Comparison of ENCODE assay signal across 26 cellular contexts in genomic region chr3:25380222-25380739, GRCh38. TPM values are rescaled to one million over a fixed set of nuclear protein-coding genes. Genes with fewer than 3 reads are reported as not detected.
DNase-seq lines count a peak whose midpoint lies in the region; ATAC-seq, FAIRE-seq and TF ChIP-seq lines count a peak whose summit lies in the region.
"Had no signal": no experiment of that assay in that cellular context is flagged by ENCODE, and none has a peak within 500 bp of the region (broad histone marks: within the 10 kb centered on the region; RNA-seq: fewer than 3 reads in every experiment).

No MANE protein-coding gene starts in this region.

- peak overlapping the region; percentile 36 for H3K4me3 Mint-ChIP-seq in osteocyte (ENCODE audit: unreplicated experiment)
- H3K4me3 Mint-ChIP-seq: activated naive CD4-positive, alpha-beta T cell treated with anti-CD3 and anti-CD28 coated beads, Interleukin-2, amount 50 U/mL, for 24 hours; naive B cell had no signal

- H3K27ac Mint-ChIP-seq in osteocyte (ENCODE audit: unreplicated experiment): peak overlapping the region; percentile 90
- H3K27ac Mint-ChIP-seq: activated naive CD4-positive, alpha-beta T cell treated with anti-CD3 and anti-CD28 coated beads, Interleukin-2, amount 50 U/mL, for 24 hours; naive B cell had no signal

- no peaks in the 10 kb centered on the region for H3K9me3 Mint-ChIP-seq in osteocyte (ENCODE audit: unreplicated experiment)
- H3K9me3 Mint-ChIP-seq: activated naive CD4-positive, alpha-beta T cell treated with anti-CD3 and anti-CD28 coated beads, Interleukin-2, amount 50 U/mL, for 24 hours had no signal

- no peak for ATAC-seq in A549
- no peak for ATAC-seq in HG02840 (IDR thresholded peaks at IDR 0.05; ENCODE audit: low FRiP score, unreplicated experiment)
- no peak for ATAC-seq in HG02973 (IDR thresholded peaks at IDR 0.05; ENCODE audit: unreplicated experiment)
- ATAC-seq: body of pancreas; HCT116; Right ventricle myocardium inferior; stimulated activated naive CD8-positive, alpha-beta T cell treated with anti-CD3 and anti-CD28 coated beads, Interleukin-15, Interleukin-2, amounts not matched to agents 100 U/mL and 50 U/mL, for 24 hours had no signal

- CTCF ChIA-PET in A549 (lab: Yijun Ruan, JAX): no interaction called here

- 65% methylated on average over 9 of the region's 9 CpGs for WGBS in A549 (ENCODE audit: missing lambda C conversion rate)
- WGBS in adrenal gland, 4 donors: 29 to 49% (median 37%) methylated on average over 9 of the region's 9 CpGs

- no peak for TF ChIP-seq EP300 in A549 (IDR thresholded peaks at IDR 0.05)

- H3K27me3 Mint-ChIP-seq in osteocyte (ENCODE audit: unreplicated experiment): no peaks in the 10 kb centered on the region
- H3K27me3 Mint-ChIP-seq: activated naive CD4-positive, alpha-beta T cell treated with anti-CD3 and anti-CD28 coated beads, Interleukin-2, amount 50 U/mL, for 24 hours had no signal

- H3K9me3 ChIP-seq in A549: no peaks in the 10 kb centered on the region
- H3K9me3 ChIP-seq in adrenal gland (replicated peaks in 1 of 3): no peaks in the 10 kb centered on the region
- H3K9me3 ChIP-seq: BLaER1, body of pancreas, Caco-2, colonic mucosa, transverse colon had no signal

- H3K36me3 ChIP-seq in adrenal gland (replicated peaks in 1 of 2): no peaks in the 10 kb centered on the region
- H3K36me3 ChIP-seq: BLaER1, colonic mucosa, transverse colon had no signal

- peaks cover 24% of the 10 kb centered on the region for H3K4me1 Mint-ChIP-seq in osteocyte (ENCODE audit: unreplicated experiment)
- H3K4me1 Mint-ChIP-seq: activated naive CD4-positive, alpha-beta T cell treated with anti-CD3 and anti-CD28 coated beads, Interleukin-2, amount 50 U/mL, for 24 hours; naive B cell had no signal

- no peak overlapping the region for H3K4me3 ChIP-seq in A549
- no peak overlapping the region for H3K4me3 ChIP-seq in adrenal gland
- H3K4me3 ChIP-seq: BLaER1, body of pancreas, colonic mucosa, transverse colon had no signal

- no peaks in the 10 kb centered on the region for H3K4me1 ChIP-seq in A549
- H3K4me1 ChIP-seq in adrenal gland (replicated peaks in 1 of 2): peaks cover 0 to 6% of the 10 kb centered on the region in 2 donors
- H3K4me1 ChIP-seq: BLaER1, body of pancreas, colonic mucosa, parathyroid adenoma, transverse colon had no signal

- no peak for TF ChIP-seq POLR2A in A549 (IDR thresholded peaks at IDR 0.05; ENCODE audit: low read length)
- TF ChIP-seq POLR2A in adrenal gland (IDR thresholded peaks at IDR 0.05): no peak

- POLR2A ChIA-PET in A549 (lab: Yijun Ruan, JAX): no interaction called here

- no peaks in the 10 kb centered on the region for H3K36me3 Mint-ChIP-seq in osteocyte (ENCODE audit: unreplicated experiment)
- H3K36me3 Mint-ChIP-seq: activated naive CD4-positive, alpha-beta T cell treated with anti-CD3 and anti-CD28 coated beads, Interleukin-2, amount 50 U/mL, for 24 hours; naive B cell had no signal

- no peak overlapping the region for H3K27ac ChIP-seq in A549
- H3K27ac ChIP-seq in adrenal gland: peak overlapping the region in 3 of 5 donors; percentile 1 to 68 (median 19)
- H3K27ac ChIP-seq: BLaER1, body of pancreas, colonic mucosa, parathyroid adenoma, transverse colon had no signal

- no peaks in the 10 kb centered on the region for H3K27me3 ChIP-seq in adrenal gland
- H3K27me3 ChIP-seq: BLaER1, body of pancreas, colonic mucosa, transverse colon had no signal

- no peak overlapping the region for H3K4me2 ChIP-seq in A549
- H3K4me2 ChIP-seq: BLaER1 had no signal

- intact Hi-C loops in adrenal gland (cut with DNase I): no loop called here

- no peak for FAIRE-seq in A549 (lab: Jason Lieb, UNC)
- FAIRE-seq: GM18507, islet of Langerhans, TTC549 had no signal

- DNase-seq in A549 (ENCODE audit: low read depth in 1 of 2, low spot score in 1 of 2) (no peak), adrenal gland (peak; percentile 17 to 74 (median 40)), hepatic stellate cell (ENCODE audit: low spot score) (peak; percentile 9), osteocyte (ENCODE audit: extremely low spot score, unreplicated experiment) (no peak), activated gamma-delta T cell (lab: John Stamatoyannopoulos, UW) (no peak)
- no peak for DNase-seq in activated CD4-positive, alpha-beta T cell treated with anti-CD3 and anti-CD28 coated beads for 4 hours
- DNase-seq: 8988T; body of pancreas; Caco-2; colonic mucosa; naive B cell; NCI-H1417 treated with DMSO at 0.1 percent for 48 hours; stimulated activated CD4-positive, alpha-beta T cell treated with anti-CD3 and anti-CD28 coated beads, Interleukin-2, amount 100 ng/mL, for 48 hours; stimulated activated naive CD8-positive, alpha-beta T cell treated with anti-CD3 and anti-CD28 coated beads, Interleukin-15, Interleukin-2, amounts not matched to agents 100 U/mL and 50 U/mL, for 24 hours; SW 1271; transverse colon had no signal

- TF ChIP-seq RAD21 in A549 (conservative IDR thresholded peaks at IDR 0.05 in 1 of 2, IDR thresholded peaks at IDR 0.05 in 1 of 2): no peak

- no peak for TF ChIP-seq CTCF in A549 (IDR thresholded peaks at IDR 0.05)
- TF ChIP-seq CTCF in adrenal gland (IDR thresholded peaks at IDR 0.05): no peak
- TF ChIP-seq CTCF in osteocyte (IDR thresholded peaks at IDR 0.05): no peak

TF ChIP-seq in A549, 52 proteins besides CTCF, POLR2A, EP300 and RAD21:
- TF ChIP-seq ZC3H11A (IDR thresholded peaks at IDR 0.05) (no peak), CEBPB (IDR thresholded peaks at IDR 0.05) (peak; percentile 42 to 73; a peak in 3 of 4 replicates)

RNA-seq across cellular contexts. Expression of gene RARB, which starts 47.8 kb away (rescaled TPM):
- polyA plus RNA-seq in A549 (2011; rRNA removed) (30.8 and 31.9 TPM in 2 replicates), A549 (2017; fragmentation: RNase III; extraction: RNeasy Plus Mini Kit Qiagen cat#74134 plus additional on column Dnase treatment) (22.3 to 27.4 TPM (median 24.5 TPM) in 3 replicates), adrenal gland (1 to 10 TPM; 1.7 to 8.1 (median 7.7) TPM)
- 7.7 and 10.3 TPM in 2 replicates for polyA plus RNA-seq in A549 (2012; cell fraction: cytosol; rRNA removed)
- polyA plus RNA-seq in A549 (2012; cell fraction: nucleus; rRNA removed): 4.9 and 10.2 TPM in 2 replicates
- 68.1 and 68.7 TPM in 2 replicates for polyA minus RNA-seq in A549 (2011; rRNA and poly(A)+ RNA removed)
- total RNA-seq in adrenal gland (10 to 100 TPM in 5 of 8 donors, 1 to 10 TPM in 3; 4.3 to 23.3 (median 11.0) TPM), osteocyte (4.8 and 5.0 TPM in 2 replicates)

Comparison
In these comparisons a context has a peak if more than half of its experiments do, and no peak if none do; other contexts are left out.
1. DNase-seq: peak in adrenal gland (7 of 7) and hepatic stellate cell (single experiment); none in A549 (0 of 2), osteocyte (single experiment), activated CD4-positive, alpha-beta T cell treated with anti-CD3 and anti-CD28 coated beads for 4 hours (0 of 2) and activated gamma-delta T cell (single experiment).
2. H3K27ac ChIP-seq: peak in adrenal gland (3 of 5); none in A549 (0 of 2).